ENCODE assay signal across 15 cellular contexts in genomic region chr3:82157952-82158351, GRCh38.
DNase-seq lines count a peak whose midpoint lies in the region; TF ChIP-seq lines count a peak whose summit lies in the region.
"Had no signal": no experiment of that assay in that cellular context is flagged by ENCODE, and none has a peak within 500 bp of the region (broad histone marks: within the 10 kb centered on the region; RNA-seq: fewer than 3 reads in every experiment).

No MANE protein-coding gene starts in this region.

- POLR2A ChIA-PET in AG04450 (lab: Yijun Ruan, JAX) = no interaction called here

- TF ChIP-seq CTCF in AG04450 (IDR thresholded peaks at IDR 0.05; ENCODE audit: low read depth, low read length) = no peak

- H3K27ac ChIP-seq in AG04450 (ENCODE audit: low read depth, low read length) = no peak overlapping the region
- H3K27ac ChIP-seq: dorsolateral prefrontal cortex had no signal

- no peaks in the 10 kb centered on the region for H3K27me3 ChIP-seq in AG04450 (ENCODE audit: control insufficient read depth, insufficient read depth, low read length)
- H3K27me3 ChIP-seq: dorsolateral prefrontal cortex had no signal

- H3K4me3 ChIP-seq in AG04450 (ENCODE audit: low read depth, low read length) = no peak overlapping the region
- H3K4me3 ChIP-seq: dorsolateral prefrontal cortex, lung had no signal

- CTCF ChIA-PET in AG04450 (lab: Charles Lee) = interaction anchor here (0.6 to 1.9 kb wide), 2 partner anchors 26 to 66 kb away, joined by 3 to 5 read pairs; no protein-coding TSS in a partner anchor

- no peaks in the 10 kb centered on the region for H3K9me3 ChIP-seq in AG04450 (ENCODE audit: control insufficient read depth, insufficient read depth, low read length)

- DNase-seq in AG04450 (ENCODE audit: low read depth, low spot score) (peak; percentile 1), HS-5 (ENCODE audit: low read depth) (peak; percentile 73), astrocyte of the hippocampus (ENCODE audit: low read depth, low spot score) (peak; percentile 67), hepatic stellate cell (ENCODE audit: low spot score) (peak; percentile 5), DMS53 (lab: John Stamatoyannopoulos, UW) (no peak), posterior cingulate gyrus (no peak), occipital lobe (lab: John Stamatoyannopoulos, UW) (no peak), SHP77 treated with DMSO at 0.1 percent for 48 hours (lab: John Stamatoyannopoulos, UW) (no peak)
- DNase-seq: activated CD8-positive, alpha-beta memory T cell treated with anti-CD3 and anti-CD28 coated beads, Interleukin-2, amount 10 ng/mL, durations not matched to agents 7 days and 5 days; DMS79; dorsolateral prefrontal cortex; hypothalamus; NCI-H1092 treated with DMSO at 0.1 percent for 48 hours; NCI-H526 treated with DMSO at 0.1 percent for 48 hours had no signal

- intact Hi-C loops in posterior cingulate gyrus (cut with DNase I) = no loop called here

Comparison
In these comparisons a context has a peak if more than half of its experiments do, and no peak if none do; other contexts are left out.
1. DNase-seq: peak in AG04450 (single experiment), HS-5 (single experiment), astrocyte of the hippocampus (single experiment) and hepatic stellate cell (single experiment); none in DMS53 (single experiment), posterior cingulate gyrus (0 of 10), occipital lobe (single experiment) and SHP77 treated with DMSO at 0.1 percent for 48 hours (single experiment).